In genomic region chr12:53985900-53986685, GRCh38 we compare ENCODE assay signal across 10 cellular contexts. TPM values are rescaled to one million over a fixed set of nuclear protein-coding genes. Genes with fewer than 3 reads are reported as not detected.
DNase-seq lines count a peak whose midpoint lies in the region; ATAC-seq, FAIRE-seq and TF ChIP-seq lines count a peak whose summit lies in the region.
"Had no signal": no experiment of that assay in that cellular context is flagged by ENCODE, and none has a peak within 500 bp of the region (broad histone marks: within the 10 kb centered on the region; RNA-seq: fewer than 3 reads in every experiment).

No MANE protein-coding gene starts in this region.

- H3K36me3 ChIP-seq in SJSA1 (peaks cover 7% of the 10 kb centered on the region; the same call in 1 of the 2 replicates), hepatocyte (replicated peaks; ENCODE audit: insufficient read depth, low read depth) (no peaks in the 10 kb centered on the region), small intestine (ENCODE audit: control insufficient read depth in 2 of 2, insufficient read depth in 2 of 2, low read length in 2 of 2) (no peaks in the 10 kb centered on the region)

- H3K4me3 Mint-ChIP-seq in stimulated activated effector memory CD8-positive, alpha-beta T cell treated with anti-CD3 and anti-CD28 coated beads, Interleukin-12 subunit alpha, Interleukin-12 subunit beta, amount 100 ng/mL, for 72 hours: peak overlapping the region; percentile 63
- H3K4me3 Mint-ChIP-seq in glutamatergic neuron (ENCODE audit: unreplicated experiment): no peak overlapping the region

- no peak for FAIRE-seq in small intestine (lab: Jason Lieb, UNC)

- H3K27me3 ChIP-seq in SJSA1 (replicated peaks) (no peaks in the 10 kb centered on the region), hepatocyte (peaks cover 94% of the 10 kb centered on the region), small intestine (ENCODE audit: control insufficient read depth in 2 of 2, insufficient read depth in 2 of 2, low read length in 2 of 2) (peaks cover 0 to 73% of the 10 kb centered on the region in 2 donors)

- H3K27ac ChIP-seq in SJSA1: peak overlapping the region; percentile 63
- no peak overlapping the region for H3K27ac ChIP-seq in hepatocyte
- H3K27ac ChIP-seq in small intestine (ENCODE audit: low read depth in 1 of 2, low read length in 1 of 2): no peak overlapping the region
- H3K27ac ChIP-seq: RWPE1 had no signal

- WGBS in hepatocyte (ENCODE audit: low lambda C conversion rate, missing lambda C conversion rate): 9% methylated on average over 46 of the region's 56 CpGs
- 3 to 4% (median 3%) methylated on average over 54 to 56 of the region's 56 CpGs for WGBS in small intestine, 3 donors

- ATAC-seq in stimulated activated effector memory CD8-positive, alpha-beta T cell treated with anti-CD3 and anti-CD28 coated beads, Interleukin-12 subunit alpha, Interleukin-12 subunit beta, amount 100 ng/mL, for 72 hours: peak; percentile 66

- H3K4me1 ChIP-seq in SJSA1 (replicated peaks) (peaks cover 49% of the 10 kb centered on the region), hepatocyte (ENCODE audit: insufficient read depth) (peaks cover 14% of the 10 kb centered on the region), small intestine (ENCODE audit: control insufficient read depth in 2 of 2, insufficient read depth in 1 of 2, low read depth in 1 of 2, low read length in 1 of 2) (peaks cover 3 to 5% of the 10 kb centered on the region in 2 donors)

- H3K9me2 ChIP-seq in hepatocyte (replicated peaks; ENCODE audit: insufficient read depth): no peaks in the 10 kb centered on the region

- peaks cover 56% of the 10 kb centered on the region for H3K27me3 Mint-ChIP-seq in glutamatergic neuron (ENCODE audit: unreplicated experiment)

- DNase-seq in NCI-H82 (lab: John Stamatoyannopoulos, UW) (peak; percentile 38), NCI-H82 treated with DMSO at 0.1 percent for 48 hours (lab: John Stamatoyannopoulos, UW; ENCODE audit: unreplicated experiment) (no peak), SJSA1 (ENCODE audit: low read depth in 1 of 2, low spot score in 2 of 2) (peak in 1 of 2 experiments; percentile 70), hepatocyte (ENCODE audit: low spot score) (no peak), middle frontal gyrus (ENCODE audit: extremely low spot score, low spot score) (no peak), glutamatergic neuron (no peak), small intestine (no peak)
- DNase-seq in stimulated activated effector memory CD8-positive, alpha-beta T cell treated with anti-CD3 and anti-CD28 coated beads, Interleukin-12 subunit alpha, Interleukin-12 subunit beta, amount 100 ng/mL, for 72 hours (ENCODE audit: low spot score in 2 of 2): no peak
- DNase-seq: activated T-cell treated with anti-CD3 and anti-CD28 coated beads, Interleukin-2, amount 50 U/mL, for 48 hours had no signal

- H3K9me3 Mint-ChIP-seq in stimulated activated effector memory CD8-positive, alpha-beta T cell treated with anti-CD3 and anti-CD28 coated beads, Interleukin-12 subunit alpha, Interleukin-12 subunit beta, amount 100 ng/mL, for 72 hours: no peaks in the 10 kb centered on the region
- peaks cover 7% of the 10 kb centered on the region for H3K9me3 Mint-ChIP-seq in glutamatergic neuron (ENCODE audit: unreplicated experiment)

- peaks cover 9% of the 10 kb centered on the region for H3K36me3 Mint-ChIP-seq in stimulated activated effector memory CD8-positive, alpha-beta T cell treated with anti-CD3 and anti-CD28 coated beads, Interleukin-12 subunit alpha, Interleukin-12 subunit beta, amount 100 ng/mL, for 72 hours
- no peaks in the 10 kb centered on the region for H3K36me3 Mint-ChIP-seq in glutamatergic neuron (ENCODE audit: unreplicated experiment)

- H4K20me1 ChIP-seq in hepatocyte (ENCODE audit: insufficient read depth, poor library complexity, severe bottlenecking): no peaks in the 10 kb centered on the region

- H3K9me3 ChIP-seq in SJSA1 (replicated peaks) (no peaks in the 10 kb centered on the region), hepatocyte (ENCODE audit: low read depth) (no peaks in the 10 kb centered on the region), small intestine (ENCODE audit: control insufficient read depth, low read depth) (no peaks in the 10 kb centered on the region)

- H3K4me3 ChIP-seq in SJSA1 (peak overlapping the region; percentile 51), hepatocyte (no peak overlapping the region), small intestine (ENCODE audit: low read depth in 1 of 2, low read length in 2 of 2) (peak overlapping the region in 1 of 2 donors; percentile 37)

- H3K4me2 ChIP-seq in hepatocyte: peak overlapping the region; percentile 81

- H3K27ac Mint-ChIP-seq in stimulated activated effector memory CD8-positive, alpha-beta T cell treated with anti-CD3 and anti-CD28 coated beads, Interleukin-12 subunit alpha, Interleukin-12 subunit beta, amount 100 ng/mL, for 72 hours: no peak overlapping the region
- no peak overlapping the region for H3K27ac Mint-ChIP-seq in glutamatergic neuron (ENCODE audit: unreplicated experiment)

- H3K4me1 Mint-ChIP-seq in stimulated activated effector memory CD8-positive, alpha-beta T cell treated with anti-CD3 and anti-CD28 coated beads, Interleukin-12 subunit alpha, Interleukin-12 subunit beta, amount 100 ng/mL, for 72 hours: peaks cover 59% of the 10 kb centered on the region
- H3K4me1 Mint-ChIP-seq in glutamatergic neuron (ENCODE audit: low read depth, unreplicated experiment): no peaks in the 10 kb centered on the region

- no peak for TF ChIP-seq CTCF in hepatocyte (IDR thresholded peaks at IDR 0.05; ENCODE audit: poor library complexity)
- no peak for TF ChIP-seq CTCF in glutamatergic neuron (IDR thresholded peaks at IDR 0.05; ENCODE audit: partially characterized antibody, unreplicated experiment)

- peak overlapping the region; percentile 74 for H2AFZ ChIP-seq in hepatocyte

- no peaks in the 10 kb centered on the region for H3K79me2 ChIP-seq in hepatocyte

RNA-seq across cellular contexts. Expression of gene HOXC10, which starts 1.1 kb away (rescaled TPM):
- 3.2 and 7.5 TPM in 2 replicates for total RNA-seq in SJSA1 (2014; rRNA removed; shearing (Covaris generic))
- total RNA-seq in hepatocyte: 0.23 and 0.60 TPM in 2 replicates
- 1.6 and 1.7 TPM in 2 replicates for polyA plus RNA-seq in hepatocyte
- total RNA-seq in glutamatergic neuron (ENCODE audit: unreplicated experiment): not detected
- polyA plus RNA-seq in small intestine: not detected

RNA-seq across cellular contexts. Expression of gene HOTAIR, which starts 11.3 kb away (rescaled TPM):
- total RNA-seq in SJSA1 (2014; rRNA removed; shearing (Covaris generic)): 11.1 and 13.5 TPM in 2 replicates
- total RNA-seq in hepatocyte: 0.32 and 0.90 TPM in 2 replicates
- polyA plus RNA-seq in hepatocyte: 0.82 TPM in 1 of 2 replicates, not detected in the other
- not detected for total RNA-seq in glutamatergic neuron (ENCODE audit: unreplicated experiment)
- not detected for polyA plus RNA-seq in small intestine

RNA-seq across cellular contexts. Expression of gene HOXC11, which starts 13.2 kb away (rescaled TPM):
- 4.3 and 4.6 TPM in 2 replicates for total RNA-seq in SJSA1 (2014; rRNA removed; shearing (Covaris generic))
- 0.63 and 1.5 TPM in 2 replicates for total RNA-seq in hepatocyte
- polyA plus RNA-seq in hepatocyte: 1.3 and 1.4 TPM in 2 replicates
- not detected for total RNA-seq in glutamatergic neuron (ENCODE audit: unreplicated experiment)
- polyA plus RNA-seq in small intestine: under 1 TPM; 0.03 to 0.81 (median 0.45) TPM

RNA-seq across cellular contexts. Expression of gene HOXC9, which starts 13.9 kb away (rescaled TPM):
- total RNA-seq in SJSA1 (2014; rRNA removed; shearing (Covaris generic)): 9.6 and 14.2 TPM in 2 replicates
- total RNA-seq in hepatocyte (0.10 and 0.60 TPM in 2 replicates), glutamatergic neuron (ENCODE audit: unreplicated experiment) (not detected)
- polyA plus RNA-seq in hepatocyte (2.7 and 4.1 TPM in 2 replicates), small intestine (not detected)

RNA-seq across cellular contexts. Expression of gene HOXC8, which starts 22.7 kb away (rescaled TPM):
- total RNA-seq in SJSA1 (2014; rRNA removed; shearing (Covaris generic)): 0.19 and 1.3 TPM in 2 replicates
- total RNA-seq in hepatocyte (1.6 and 2.0 TPM in 2 replicates), glutamatergic neuron (ENCODE audit: unreplicated experiment) (not detected)
- polyA plus RNA-seq in hepatocyte (6.4 and 8.5 TPM in 2 replicates), small intestine (under 1 TPM in 1 of 3 donors, not detected in 2; 0.03 TPM)
